In the genomic region with DNA sequence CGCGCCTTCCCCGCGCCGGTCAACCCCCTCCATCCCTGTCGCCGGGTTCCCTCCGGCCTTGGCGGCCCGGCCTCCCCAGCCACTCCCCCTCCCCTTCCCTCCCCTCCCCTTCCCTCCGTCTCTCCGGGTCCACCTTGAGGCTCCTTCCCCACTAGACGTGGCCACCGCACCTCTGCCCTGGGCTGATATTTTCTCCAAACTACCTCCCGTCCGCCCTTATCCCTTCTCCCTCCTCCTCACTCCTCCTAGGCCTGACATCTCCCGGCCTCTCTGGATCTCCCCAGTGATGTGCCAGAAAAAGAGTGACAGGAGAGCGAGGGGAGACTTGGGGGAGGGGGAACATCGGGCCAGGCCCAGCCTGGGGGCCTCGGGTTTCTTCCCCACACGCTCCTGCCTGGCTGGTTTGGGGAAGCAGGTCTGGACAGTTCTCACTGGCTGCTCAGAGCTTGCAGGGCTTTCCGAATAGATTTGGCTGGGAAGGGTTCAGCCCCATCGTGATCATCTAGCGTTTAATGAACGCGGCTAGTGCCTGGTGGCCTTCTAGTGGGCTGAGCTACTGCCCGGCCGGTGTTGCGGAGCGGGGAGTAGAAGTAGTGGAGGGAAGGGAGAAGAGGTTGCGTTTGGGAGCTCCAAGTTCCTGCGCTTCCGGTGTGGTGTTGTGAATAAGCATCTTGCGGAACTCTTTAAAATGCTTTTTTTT, we compare ENCODE assay signal across 8 cellular contexts. TPM values are rescaled to one million over a fixed set of nuclear protein-coding genes. Genes with fewer than 3 reads are reported as not detected.
DNase-seq lines count a peak whose midpoint lies in the region; ATAC-seq and TF ChIP-seq lines count a peak whose summit lies in the region.

No MANE protein-coding gene starts in this region.

- H3K9me3 Mint-ChIP-seq in naive B cell = no peaks in the 10 kb centered on the region

- no peaks in the 10 kb centered on the region for H3K36me3 ChIP-seq in A673 (ENCODE audit: insufficient read depth, low read length, poor library complexity, severe bottlenecking)

- no peak for TF ChIP-seq CTCF in A673 (conservative IDR thresholded peaks at IDR 0.05; ENCODE audit: low read depth, low read length)

- BruUV-seq in A673 (replicated peaks; lab: Mats Ljungman, UMichigan) = no TSS peak

- no peaks in the 10 kb centered on the region for H3K36me3 Mint-ChIP-seq in naive B cell

- H3K27ac ChIP-seq in A673 (ENCODE audit: low read depth, low read length, poor library complexity, severe bottlenecking) (no peak overlapping the region), epithelial cell of prostate (peak overlapping the region; percentile 72)

- H3K4me3 ChIP-seq in A673 (ENCODE audit: low read depth, low read length, poor library complexity, severe bottlenecking) = peak overlapping the region; percentile 75

- peaks cover 36 to 63% (median 40%) of the 10 kb centered on the region in 3 donors for H3K27me3 Mint-ChIP-seq in naive B cell

- no peaks in the 10 kb centered on the region for H3K9me3 ChIP-seq in A673 (ENCODE audit: low read depth, low read length, poor library complexity, severe bottlenecking)

- CTCF ChIA-PET in A673 (lab: Charles Lee) = interaction anchor here (1.0 to 1.1 kb wide), 2 partner anchors 9 to 45 kb away, joined by 5 to 11 read pairs; no protein-coding TSS in a partner anchor

- peak overlapping the region; percentile 85 to 93 (median 88) for H3K4me3 Mint-ChIP-seq in naive B cell

- peaks cover 6% of the 10 kb centered on the region for H3K4me1 ChIP-seq in A673 (ENCODE audit: insufficient read depth, low read length, poor library complexity, severe bottlenecking)

- POLR2A ChIA-PET in A673 (lab: Charles Lee; ENCODE audit: low non-redundant PET) = no interaction called here

- H3K27ac Mint-ChIP-seq in naive B cell = peak overlapping the region; percentile 54 to 97 (median 89)

- DNase-seq in A673 (ENCODE audit: low spot score) (no peak), epithelial cell of prostate (ENCODE audit: low read depth, low spot score) (no peak), naive B cell (peak; percentile 16), epidermal melanocyte (ENCODE audit: insufficient read length, low spot score) (no peak)

- peaks cover 14% of the 10 kb centered on the region for H3K27me3 ChIP-seq in A673 (replicated peaks; ENCODE audit: insufficient read depth, low read depth, low read length, poor library complexity)

- peak; percentile 26 for ATAC-seq in GM21526 (IDR thresholded peaks at IDR 0.05; ENCODE audit: low FRiP score, unreplicated experiment)
- ATAC-seq in SK-N-SH treated with all-trans-retinoic acid at 6 μM for 48 hours = peak; percentile 48
- peak; percentile 5 to 14 for ATAC-seq in naive B cell (ENCODE audit: low read depth in 2 of 2)
- no peak for ATAC-seq in GM18498 (IDR thresholded peaks at IDR 0.05; ENCODE audit: unreplicated experiment)
- ATAC-seq in GM21576 (IDR thresholded peaks at IDR 0.05; ENCODE audit: unreplicated experiment) = no peak

- H3K4me1 Mint-ChIP-seq in naive B cell = peaks cover 21 to 24% (median 22%) of the 10 kb centered on the region in 3 donors

- intact Hi-C loops in A673 (cut with micrococcal nuclease; ENCODE audit: unreplicated experiment) = no loop called here

TF ChIP-seq in SK-N-SH treated with all-trans-retinoic acid at 6 μM for 48 hours, 23 proteins besides CTCF, POLR2A, EP300 and RAD21:
- TF ChIP-seq PPARA (CRISPR knock-in tag; IDR thresholded peaks at IDR 0.05; ENCODE audit: borderline replicate concordance) (no peak), TCF4 (CRISPR knock-in tag; IDR thresholded peaks at IDR 0.05; ENCODE audit: borderline replicate concordance) (no peak), ZFP30 (CRISPR knock-in tag; IDR thresholded peaks at IDR 0.05) (no peak), PATZ1 (CRISPR knock-in tag; IDR thresholded peaks at IDR 0.05; ENCODE audit: borderline replicate concordance) (no peak), ZNF565 (CRISPR knock-in tag; conservative IDR thresholded peaks at IDR 0.05; ENCODE audit: low read depth) (no peak), BACH2 (CRISPR knock-in tag; IDR thresholded peaks at IDR 0.05; ENCODE audit: borderline replicate concordance) (no peak)
- TF ChIP-seq, protein P1, sequence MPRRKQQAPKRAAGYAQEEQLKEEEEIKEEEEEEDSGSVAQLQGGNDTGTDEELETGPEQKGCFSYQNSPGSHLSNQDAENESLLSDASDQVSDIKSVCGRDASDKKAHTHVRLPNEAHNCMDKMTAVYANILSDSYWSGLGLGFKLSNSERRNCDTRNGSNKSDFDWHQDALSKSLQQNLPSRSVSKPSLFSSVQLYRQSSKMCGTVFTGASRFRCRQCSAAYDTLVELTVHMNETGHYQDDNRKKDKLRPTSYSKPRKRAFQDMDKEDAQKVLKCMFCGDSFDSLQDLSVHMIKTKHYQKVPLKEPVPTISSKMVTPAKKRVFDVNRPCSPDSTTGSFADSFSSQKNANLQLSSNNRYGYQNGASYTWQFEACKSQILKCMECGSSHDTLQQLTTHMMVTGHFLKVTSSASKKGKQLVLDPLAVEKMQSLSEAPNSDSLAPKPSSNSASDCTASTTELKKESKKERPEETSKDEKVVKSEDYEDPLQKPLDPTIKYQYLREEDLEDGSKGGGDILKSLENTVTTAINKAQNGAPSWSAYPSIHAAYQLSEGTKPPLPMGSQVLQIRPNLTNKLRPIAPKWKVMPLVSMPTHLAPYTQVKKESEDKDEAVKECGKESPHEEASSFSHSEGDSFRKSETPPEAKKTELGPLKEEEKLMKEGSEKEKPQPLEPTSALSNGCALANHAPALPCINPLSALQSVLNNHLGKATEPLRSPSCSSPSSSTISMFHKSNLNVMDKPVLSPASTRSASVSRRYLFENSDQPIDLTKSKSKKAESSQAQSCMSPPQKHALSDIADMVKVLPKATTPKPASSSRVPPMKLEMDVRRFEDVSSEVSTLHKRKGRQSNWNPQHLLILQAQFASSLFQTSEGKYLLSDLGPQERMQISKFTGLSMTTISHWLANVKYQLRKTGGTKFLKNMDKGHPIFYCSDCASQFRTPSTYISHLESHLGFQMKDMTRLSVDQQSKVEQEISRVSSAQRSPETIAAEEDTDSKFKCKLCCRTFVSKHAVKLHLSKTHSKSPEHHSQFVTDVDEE (CRISPR knock-in tag; IDR thresholded peaks at IDR 0.05) = no peak

RNA-seq across cellular contexts. Expression of gene MAPRE3, which starts 0.6 kb away (rescaled TPM):
- 8.4 and 9.0 TPM in 2 replicates for total RNA-seq in A673 (2021)
- 1 to 10 TPM; 1.2 to 4.2 (median 1.4) TPM for polyA plus RNA-seq in naive B cell (ENCODE audit: low read depth in 6 of 6)

Comparison
In these comparisons a context has a peak if more than half of its experiments do, and no peak if none do; other contexts are left out.
1. ATAC-seq: peak in GM21526 (single experiment), SK-N-SH treated with all-trans-retinoic acid at 6 μM for 48 hours (single experiment) and naive B cell (2 of 2); none in GM18498 (single experiment) and GM21576 (single experiment).